Comparison of ENCODE assay signal across 25 cellular contexts in the genomic region with DNA sequence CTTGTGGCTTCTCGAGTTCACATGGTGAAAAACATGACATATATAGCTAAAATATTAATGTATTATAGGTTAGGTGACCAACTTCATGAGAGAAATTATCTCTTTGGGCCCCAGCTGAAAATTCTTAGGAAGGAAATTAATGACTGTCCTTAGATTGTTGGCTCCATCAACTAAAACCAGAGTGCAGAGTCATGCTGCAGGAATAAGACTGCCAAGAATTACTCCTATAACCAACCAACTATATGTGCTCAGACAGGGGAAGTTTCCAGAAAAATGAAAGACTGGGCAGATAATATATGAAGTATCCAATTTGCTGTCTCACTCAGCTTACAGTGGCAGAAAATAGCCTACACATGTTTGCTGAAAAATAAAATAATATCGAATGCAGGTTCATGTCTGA.
"Had no signal": no experiment of that assay in that cellular context is flagged by ENCODE, and none has a peak within 500 bp of the region (broad histone marks: within the 10 kb centered on the region; RNA-seq: fewer than 3 reads in every experiment).

No MANE protein-coding gene starts in this region.

- H3K27me3 Mint-ChIP-seq: activated naive CD8-positive, alpha-beta T cell treated with anti-CD3 and anti-CD28 coated beads, Interleukin-2, amount 50 U/mL, for 24 hours; memory B cell; naive thymus-derived CD4-positive, alpha-beta T cell; stimulated activated naive CD8-positive, alpha-beta T cell treated with anti-CD3 and anti-CD28 coated beads, Interleukin-15, Interleukin-2, amounts not matched to agents 100 ng/mL and 50 ng/mL, for 24 hours had no signal

- H3K36me3 ChIP-seq: esophagus squamous epithelium, heart right ventricle, neural progenitor cell, tibial nerve had no signal

- H3K27me3 ChIP-seq: esophagus squamous epithelium, heart right ventricle, neural progenitor cell, tibial nerve had no signal

- H2AFZ ChIP-seq: neural progenitor cell had no signal

- H3K27ac ChIP-seq: esophagus squamous epithelium, heart right ventricle, neural progenitor cell, psoas muscle, skin epidermis, tibial nerve had no signal

- H3K27ac Mint-ChIP-seq: activated naive CD4-positive, alpha-beta T cell treated with anti-CD3 and anti-CD28 coated beads for 36 hours; activated naive CD8-positive, alpha-beta T cell treated with anti-CD3 and anti-CD28 coated beads, Interleukin-2, amount 50 U/mL, for 24 hours; immature natural killer cell; memory B cell; naive thymus-derived CD4-positive, alpha-beta T cell; neural progenitor cell; stimulated activated naive CD8-positive, alpha-beta T cell treated with anti-CD3 and anti-CD28 coated beads, Interleukin-15, Interleukin-2, amounts not matched to agents 100 ng/mL and 50 ng/mL, for 24 hours; T-helper 2 cell treated with Interferon-gamma antibody and Interleukin-4, amounts not matched to agents 5 μg/mL and 100 μg/mL, for 36 hours had no signal

- H3K9me3 Mint-ChIP-seq: activated naive CD4-positive, alpha-beta T cell treated with anti-CD3 and anti-CD28 coated beads for 36 hours; activated naive CD8-positive, alpha-beta T cell treated with anti-CD3 and anti-CD28 coated beads, Interleukin-2, amount 50 U/mL, for 24 hours; activated T-cell treated with anti-CD3 and anti-CD28 coated beads, Interleukin-2, amount 50 U/mL, for 4 hours; immature natural killer cell; memory B cell; neural progenitor cell; stimulated activated naive CD8-positive, alpha-beta T cell treated with anti-CD3 and anti-CD28 coated beads, Interleukin-15, Interleukin-2, amounts not matched to agents 100 ng/mL and 50 ng/mL, for 24 hours; T-helper 2 cell treated with Interferon-gamma antibody and Interleukin-4, amounts not matched to agents 5 μg/mL and 100 μg/mL, for 36 hours had no signal

- H3K4me2 ChIP-seq: neural progenitor cell had no signal

- ATAC-seq: activated naive CD8-positive, alpha-beta T cell treated with anti-CD3 and anti-CD28 coated beads, Interleukin-2, amount 50 U/mL, for 24 hours; activated T-cell treated with anti-CD3 and anti-CD28 coated beads, Interleukin-2, amount 50 U/mL, for 4 hours; heart right ventricle; left ventricle myocardium superior; naive thymus-derived CD4-positive, alpha-beta T cell; psoas muscle; right cardiac atrium had no signal

- H3K4me3 ChIP-seq: esophagus squamous epithelium, heart right ventricle, neural progenitor cell, psoas muscle, skin epidermis, tibial nerve had no signal

- H3K4me3 Mint-ChIP-seq: activated naive CD4-positive, alpha-beta T cell treated with anti-CD3 and anti-CD28 coated beads for 36 hours; activated naive CD8-positive, alpha-beta T cell treated with anti-CD3 and anti-CD28 coated beads, Interleukin-2, amount 50 U/mL, for 24 hours; activated T-cell treated with anti-CD3 and anti-CD28 coated beads, Interleukin-2, amount 50 U/mL, for 4 hours; immature natural killer cell; memory B cell; naive thymus-derived CD4-positive, alpha-beta T cell; neural progenitor cell; stimulated activated naive CD8-positive, alpha-beta T cell treated with anti-CD3 and anti-CD28 coated beads, Interleukin-15, Interleukin-2, amounts not matched to agents 100 ng/mL and 50 ng/mL, for 24 hours; T-helper 2 cell treated with Interferon-gamma antibody and Interleukin-4, amounts not matched to agents 5 μg/mL and 100 μg/mL, for 36 hours had no signal

- H3K4me1 Mint-ChIP-seq: activated naive CD8-positive, alpha-beta T cell treated with anti-CD3 and anti-CD28 coated beads, Interleukin-2, amount 50 U/mL, for 24 hours; immature natural killer cell; memory B cell; naive thymus-derived CD4-positive, alpha-beta T cell; neural progenitor cell had no signal

- H3K9me3 ChIP-seq: esophagus squamous epithelium, heart right ventricle, psoas muscle, tibial nerve had no signal

- H3K36me3 Mint-ChIP-seq: immature natural killer cell; memory B cell; naive thymus-derived CD4-positive, alpha-beta T cell; neural progenitor cell had no signal

- H3K9ac ChIP-seq: neural progenitor cell had no signal

- H3K4me1 ChIP-seq: esophagus squamous epithelium, heart right ventricle, neural progenitor cell, psoas muscle, tibial nerve had no signal

- FAIRE-seq: bronchial epithelial cell, TTC549, urothelium cell line had no signal

- DNase-seq: activated CD4-positive, alpha-beta T cell treated with anti-CD3 and anti-CD28 coated beads, Interleukin-2, amount 50 U/mL, for 1 hour; activated CD8-positive, alpha-beta memory T cell treated with anti-CD3 and anti-CD28 coated beads, Interleukin-2, amount 50 U/mL, for 4 hours; activated naive CD4-positive, alpha-beta T cell treated with anti-CD3 and anti-CD28 coated beads for 36 hours; activated naive CD8-positive, alpha-beta T cell treated with anti-CD3 and anti-CD28 coated beads, Interleukin-2, amount 50 U/mL, for 24 hours; activated T-cell treated with anti-CD3 and anti-CD28 coated beads, Interleukin-2, amount 50 U/mL, for 4 hours; aorta; dermis blood vessel endothelial cell; effector memory CD4-positive, alpha-beta T cell; esophagus squamous epithelium; heart right ventricle; immature natural killer cell; left ventricle myocardium superior; naive thymus-derived CD4-positive, alpha-beta T cell; psoas muscle; right cardiac atrium; stimulated activated CD4-positive, alpha-beta T cell treated with anti-CD3 and anti-CD28 coated beads, Interleukin-2, amount 100 ng/mL, for 48 hours had no signal
